26 cellular contexts compared by ENCODE assay signal in the genomic region with DNA sequence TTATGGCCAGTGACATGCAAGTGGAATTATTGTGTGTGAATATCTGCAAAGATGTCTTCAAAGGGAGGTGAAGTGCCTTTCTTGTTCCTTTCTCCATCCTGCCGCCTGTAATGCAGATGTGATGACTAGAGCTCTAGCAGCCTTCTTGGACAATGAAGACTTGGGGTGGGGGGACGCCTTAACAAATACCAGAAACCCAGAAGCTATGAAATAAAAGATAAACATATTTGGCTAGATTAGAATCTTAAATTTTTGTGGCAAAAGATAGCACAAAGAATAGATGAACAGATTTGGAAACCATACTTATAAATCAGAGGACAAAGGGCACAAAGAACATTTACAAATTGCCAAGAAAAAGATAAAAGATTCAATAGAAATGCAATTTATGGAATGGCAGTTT. TPM values are rescaled to one million over a fixed set of nuclear protein-coding genes. Genes with fewer than 3 reads are reported as not detected.
DNase-seq lines count a peak whose midpoint lies in the region; ATAC-seq, FAIRE-seq and TF ChIP-seq lines count a peak whose summit lies in the region.
"Had no signal": no experiment of that assay in that cellular context is flagged by ENCODE, and none has a peak within 500 bp of the region (broad histone marks: within the 10 kb centered on the region; RNA-seq: fewer than 3 reads in every experiment).

No MANE protein-coding gene starts in this region.

- H3K4me3 ChIP-seq in A549 (no peak overlapping the region), adipocyte (ENCODE audit: low read length) (no peak overlapping the region)
- H3K4me3 ChIP-seq: GM12878, GM23338, HAP-1 had no signal

- peak overlapping the region; percentile 97 to 100 for H3K27ac ChIP-seq in A549
- H3K27ac ChIP-seq: HL-60, KMS-11 had no signal

- TF ChIP-seq POLR2A in A549 (IDR thresholded peaks at IDR 0.05; ENCODE audit: low read length), result no peak

- no peak overlapping the region for H3K4me3 Mint-ChIP-seq in mesothelial cell of epicardium
- H3K4me3 Mint-ChIP-seq in stimulated activated effector memory CD8-positive, alpha-beta T cell treated with anti-CD3 and anti-CD28 coated beads, Interleukin-12 subunit alpha, Interleukin-12 subunit beta, amount 100 ng/mL, for 72 hours, result no peak overlapping the region
- H3K4me3 Mint-ChIP-seq: CD4-positive, CD25-positive, alpha-beta regulatory T cell; GM23338 had no signal

- H3K27me3 ChIP-seq in adipocyte (replicated peaks; ENCODE audit: control insufficient read depth, insufficient read depth, low read length), result no peaks in the 10 kb centered on the region
- H3K27me3 ChIP-seq: BE2C had no signal

- FAIRE-seq in A549 (lab: Jason Lieb, UNC), result no peak
- peak; percentile 39 for FAIRE-seq in G401.6 (lab: Jason Lieb, UNC)
- FAIRE-seq: A204.1, GM12878 had no signal

- H3K9me3 Mint-ChIP-seq in mesothelial cell of epicardium, result peaks cover 4% of the 10 kb centered on the region
- H3K9me3 Mint-ChIP-seq in stimulated activated effector memory CD8-positive, alpha-beta T cell treated with anti-CD3 and anti-CD28 coated beads, Interleukin-12 subunit alpha, Interleukin-12 subunit beta, amount 100 ng/mL, for 72 hours, result no peaks in the 10 kb centered on the region
- H3K9me3 Mint-ChIP-seq: GM23338 had no signal

- H3K27me3 Mint-ChIP-seq in mesothelial cell of epicardium (ENCODE audit: low read depth), result no peaks in the 10 kb centered on the region

- CTCF ChIA-PET in A549 (lab: Yijun Ruan, JAX), result interaction anchor here (0.8 to 14.1 kb wide), 7 partner anchors 8 to 156 kb away, joined by 3 to 356 read pairs (median 5); a partner anchor contains a TSS

- H3K9me3 ChIP-seq in A549, result no peaks in the 10 kb centered on the region
- no peaks in the 10 kb centered on the region for H3K9me3 ChIP-seq in adipocyte (ENCODE audit: control insufficient read depth, low read length)
- H3K9me3 ChIP-seq: BE2C, HAP-1 had no signal

- H3K36me3 Mint-ChIP-seq in mesothelial cell of epicardium, result no peaks in the 10 kb centered on the region
- no peaks in the 10 kb centered on the region for H3K36me3 Mint-ChIP-seq in stimulated activated effector memory CD8-positive, alpha-beta T cell treated with anti-CD3 and anti-CD28 coated beads, Interleukin-12 subunit alpha, Interleukin-12 subunit beta, amount 100 ng/mL, for 72 hours
- H3K36me3 Mint-ChIP-seq: CD4-positive, CD25-positive, alpha-beta regulatory T cell had no signal

- WGBS in A549 (ENCODE audit: missing lambda C conversion rate), result 95% methylated on average over 2 of the region's 2 CpGs

- POLR2A ChIA-PET in A549 (lab: Yijun Ruan, JAX), result interaction anchor here (0.7 to 1.7 kb wide), 6 partner anchors 9 to 56 kb away, joined by 3 to 5 read pairs (median 4); a partner anchor contains a TSS

- no peak overlapping the region for H3K4me2 ChIP-seq in A549
- H3K4me2 ChIP-seq: GM23338, KMS-11 had no signal

- peak overlapping the region; percentile 39 for H3K27ac Mint-ChIP-seq in mesothelial cell of epicardium
- H3K27ac Mint-ChIP-seq in stimulated activated effector memory CD8-positive, alpha-beta T cell treated with anti-CD3 and anti-CD28 coated beads, Interleukin-12 subunit alpha, Interleukin-12 subunit beta, amount 100 ng/mL, for 72 hours, result no peak overlapping the region
- H3K27ac Mint-ChIP-seq: CD4-positive, CD25-positive, alpha-beta regulatory T cell; GM23338 had no signal

- no peaks in the 10 kb centered on the region for H3K36me3 ChIP-seq in adipocyte (ENCODE audit: control insufficient read depth, insufficient read depth, low read length, severe bottlenecking)
- H3K36me3 ChIP-seq: BE2C, HAP-1 had no signal

- H3K4me1 ChIP-seq in A549 (peaks cover 57% of the 10 kb centered on the region), adipocyte (ENCODE audit: control insufficient read depth, insufficient read depth, low read length) (peaks cover 64% of the 10 kb centered on the region)
- H3K4me1 ChIP-seq: BE2C had no signal

- DNase-seq in A549 (ENCODE audit: low read depth in 1 of 2, low spot score in 1 of 2) (no peak), adipocyte (ENCODE audit: low read depth) (no peak), mesothelial cell of epicardium (ENCODE audit: low spot score in 2 of 2, unreplicated experiment in 2 of 2) (no peak), NCI-H2196 (lab: John Stamatoyannopoulos, UW; ENCODE audit: unreplicated experiment) (no peak), C1 segment of cervical spinal cord (lab: John Stamatoyannopoulos, UW) (no peak)
- DNase-seq in stimulated activated effector memory CD8-positive, alpha-beta T cell treated with anti-CD3 and anti-CD28 coated beads, Interleukin-12 subunit alpha, Interleukin-12 subunit beta, amount 100 ng/mL, for 72 hours (ENCODE audit: low spot score in 2 of 2), result no peak
- no peak for DNase-seq in stimulated activated CD4-positive, alpha-beta T cell treated with anti-CD3 and anti-CD28 coated beads, Interleukin-4, amount 100 ng/mL, for 4 hours
- DNase-seq: BE2C; CD4-positive, CD25-positive, alpha-beta regulatory T cell; DMS79; NCI-H1105; NCI-H146; NCI-H2029 treated with DMSO at 0.1 percent for 48 hours; NCI-H345; NCI-H524; NCI-H774; NK-92 treated with Interleukin-12 subunit alpha and Interleukin-12 subunit beta, amount 100 ng/mL, for 24 hours; Right ventricle myocardium superior had no signal

- peak overlapping the region; percentile 1 for H3K9ac ChIP-seq in adipocyte (ENCODE audit: low read length)
- H3K9ac ChIP-seq: KMS-11 had no signal

- TF ChIP-seq EP300 in A549 (IDR thresholded peaks at IDR 0.05), result no peak

- peaks cover 17% of the 10 kb centered on the region for H3K4me1 Mint-ChIP-seq in mesothelial cell of epicardium
- H3K4me1 Mint-ChIP-seq in stimulated activated effector memory CD8-positive, alpha-beta T cell treated with anti-CD3 and anti-CD28 coated beads, Interleukin-12 subunit alpha, Interleukin-12 subunit beta, amount 100 ng/mL, for 72 hours, result peaks cover 6% of the 10 kb centered on the region
- H3K4me1 Mint-ChIP-seq: CD4-positive, CD25-positive, alpha-beta regulatory T cell had no signal

- TF ChIP-seq CTCF in A549 (IDR thresholded peaks at IDR 0.05), result no peak
- TF ChIP-seq CTCF in mesothelial cell of epicardium (IDR thresholded peaks at IDR 0.05; ENCODE audit: unreplicated experiment), result no peak

- ATAC-seq in A549, result no peak
- no peak for ATAC-seq in stimulated activated effector memory CD8-positive, alpha-beta T cell treated with anti-CD3 and anti-CD28 coated beads, Interleukin-12 subunit alpha, Interleukin-12 subunit beta, amount 100 ng/mL, for 72 hours
- ATAC-seq: GM12878, GM23338 had no signal

- no peak for TF ChIP-seq RAD21 in A549 (conservative IDR thresholded peaks at IDR 0.05 in 1 of 2, IDR thresholded peaks at IDR 0.05 in 1 of 2)

TF ChIP-seq in A549, 52 proteins besides CTCF, POLR2A, EP300 and RAD21:
- TF ChIP-seq FOSB (CRISPR knock-in tag; IDR thresholded peaks at IDR 0.05) (no peak), FOXS1 (CRISPR knock-in tag; IDR thresholded peaks at IDR 0.05) (no peak)

RNA-seq across cellular contexts. Expression of a gene that starts 56.1 kb away (rescaled TPM):
- polyA plus RNA-seq in A549 (2011; rRNA removed), result 36.3 and 44.1 TPM in 2 replicates
- 70.4 and 95.3 TPM in 2 replicates for polyA plus RNA-seq in A549 (2012; cell fraction: cytosol; rRNA removed)
- polyA plus RNA-seq in A549 (2012; cell fraction: nucleus; rRNA removed), result 144 and 160 TPM in 2 replicates
- polyA plus RNA-seq in A549 (2017; fragmentation: RNase III; extraction: RNeasy Plus Mini Kit Qiagen cat#74134 plus additional on column Dnase treatment), result 40.7 to 49.4 TPM (median 41.1 TPM) in 3 replicates
- polyA minus RNA-seq in A549 (2011; rRNA and poly(A)+ RNA removed), result 48.6 and 69.1 TPM in 2 replicates
- total RNA-seq in mesothelial cell of epicardium, result 281 to 297 TPM (median 296 TPM) in 3 replicates
- total RNA-seq: CD4-positive, CD25-positive, alpha-beta regulatory T cell; OCI-LY7 had no signal
- polyA plus RNA-seq: CD4-positive, CD25-positive, alpha-beta regulatory T cell had no signal
